14 cellular contexts compared by ENCODE assay signal in genomic region chr4:188428935-188429334, GRCh38.
DNase-seq lines count a peak whose midpoint lies in the region; ATAC-seq and TF ChIP-seq lines count a peak whose summit lies in the region.
"Had no signal": no experiment of that assay in that cellular context is flagged by ENCODE, and none has a peak within 500 bp of the region (broad histone marks: within the 10 kb centered on the region; RNA-seq: fewer than 3 reads in every experiment).

No MANE protein-coding gene starts in this region.

- no peak overlapping the region for H3K4ac ChIP-seq in mesendoderm (ENCODE audit: low read depth, low read length)

- no peak for TF ChIP-seq CTCF in body of pancreas (IDR thresholded peaks at IDR 0.05)

- H4K5ac ChIP-seq in mesendoderm (ENCODE audit: low read length), result no peak overlapping the region

- no peaks in the 10 kb centered on the region for H3K27me3 ChIP-seq in body of pancreas
- no peaks in the 10 kb centered on the region for H3K27me3 ChIP-seq in mesendoderm (ENCODE audit: insufficient read depth, low read length, poor library complexity)

- 2 to 3% methylated on average over 6 of the region's 6 CpGs for WGBS in body of pancreas, 2 donors
- WGBS in mesendoderm (ENCODE audit: extremely low coverage, insufficient coverage, low lambda C conversion rate), result no CpG with 5 or more reads among the region's 6 CpGs

- no peak for TF ChIP-seq POLR2A in body of pancreas (IDR thresholded peaks at IDR 0.05)

- H3K9me3 ChIP-seq in body of pancreas, result no peaks in the 10 kb centered on the region

- peak; percentile 74 for DNase-seq in ELF-1 (ENCODE audit: low read depth, low spot score)
- DNase-seq in NCI-H345 (lab: John Stamatoyannopoulos, UW), result peak; percentile 40
- DNase-seq in body of pancreas, result peak; percentile 17 to 42 (median 33)
- DNase-seq in mesendoderm, result peak; percentile 72
- DNase-seq in foreskin melanocyte, result no peak
- DNase-seq: activated naive CD8-positive, alpha-beta T cell treated with anti-CD3 and anti-CD28 coated beads, Interleukin-2, amount 50 U/mL, for 24 hours; activated T-cell treated with anti-CD3 and anti-CD28 coated beads, Interleukin-2, amount 50 U/mL, for 24 hours; GOT3; MV-4-11; naive B cell; NCI-H526 treated with DMSO at 0.1 percent for 48 hours had no signal

- no peak overlapping the region for H3K23ac ChIP-seq in mesendoderm (ENCODE audit: low read length)

- H3K27ac ChIP-seq in body of pancreas, result no peak overlapping the region
- no peak overlapping the region for H3K27ac ChIP-seq in mesendoderm (ENCODE audit: low read depth, low read length)

- H2AK5ac ChIP-seq in mesendoderm (ENCODE audit: low read length), result no peak overlapping the region

- H3K36me3 ChIP-seq in body of pancreas (replicated peaks in 1 of 2; ENCODE audit: insufficient read depth in 1 of 2, low read depth in 2 of 2), result no peaks in the 10 kb centered on the region
- H3K36me3 ChIP-seq in mesendoderm (ENCODE audit: control insufficient read depth, insufficient read depth, low read length), result no peaks in the 10 kb centered on the region

- H3K18ac ChIP-seq in mesendoderm (ENCODE audit: low read length), result no peak overlapping the region

- ATAC-seq in body of pancreas (peak; percentile 56), HG02763 (IDR thresholded peaks at IDR 0.05; ENCODE audit: unreplicated experiment) (no peak), esophagus mucosa (no peak)
- ATAC-seq: activated naive CD8-positive, alpha-beta T cell treated with anti-CD3 and anti-CD28 coated beads, Interleukin-2, amount 50 U/mL, for 24 hours; left lobe of liver had no signal

- H3K4me1 ChIP-seq in body of pancreas, result peaks cover 6% of the 10 kb centered on the region
- H3K4me1 ChIP-seq in mesendoderm (ENCODE audit: control insufficient read depth, low read depth, low read length), result no peaks in the 10 kb centered on the region

- no peak overlapping the region for H3K4me3 ChIP-seq in body of pancreas
- H3K4me3 ChIP-seq in mesendoderm (ENCODE audit: low read length), result no peak overlapping the region

- intact Hi-C loops in body of pancreas (cut with DNase I), result no loop called here

- no peak overlapping the region for H3K4me2 ChIP-seq in mesendoderm (ENCODE audit: low read length)

- H3K56ac ChIP-seq in mesendoderm (ENCODE audit: low read length), result no peak overlapping the region

- no peak overlapping the region for H3K9ac ChIP-seq in mesendoderm (ENCODE audit: low read length)

- no peak overlapping the region for H2BK120ac ChIP-seq in mesendoderm (ENCODE audit: low read depth, low read length)

- H2BK15ac ChIP-seq in mesendoderm (replicated peaks; ENCODE audit: low read depth), result no peak overlapping the region

- H3K79me1 ChIP-seq in mesendoderm (ENCODE audit: low read length), result no peaks in the 10 kb centered on the region

- H2BK5ac ChIP-seq in mesendoderm (ENCODE audit: low read length), result no peak overlapping the region

- H3K79me2 ChIP-seq in mesendoderm (ENCODE audit: control insufficient read depth, insufficient read depth, low read length), result no peaks in the 10 kb centered on the region

- H4K8ac ChIP-seq in mesendoderm (ENCODE audit: low read depth, low read length), result no peak overlapping the region
